In the genomic region with DNA sequence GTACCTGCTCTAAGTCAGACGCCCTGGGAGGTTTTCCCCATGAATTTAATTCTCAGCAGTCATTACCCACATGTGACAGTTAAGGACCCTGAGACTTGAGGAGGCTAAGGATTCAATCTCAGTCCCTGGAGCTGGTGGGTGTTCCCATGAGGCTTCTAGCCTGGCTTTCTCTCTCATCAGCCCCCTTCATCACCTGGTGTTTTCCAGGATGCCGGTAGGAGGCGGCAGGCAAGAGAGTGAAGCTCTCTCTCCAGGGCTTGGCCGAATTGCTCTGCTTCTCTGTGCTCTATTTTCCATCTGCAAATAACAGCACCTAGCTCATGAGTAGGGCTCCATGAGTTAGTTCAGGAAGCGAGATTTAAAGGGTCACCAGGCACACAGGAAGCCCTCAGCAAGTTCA, we compare ENCODE assay signal across 22 cellular contexts.
DNase-seq lines count a peak whose midpoint lies in the region; ATAC-seq and TF ChIP-seq lines count a peak whose summit lies in the region.
"Had no signal": no experiment of that assay in that cellular context is flagged by ENCODE, and none has a peak within 500 bp of the region (broad histone marks: within the 10 kb centered on the region; RNA-seq: fewer than 3 reads in every experiment).

No MANE protein-coding gene starts in this region.

- H3K27ac ChIP-seq in 22Rv1 (no peak overlapping the region), BLaER1 (no peak overlapping the region)
- H3K27ac ChIP-seq: GM23248, HL-60, RWPE1 had no signal

- ATAC-seq in WTC11 (peak; percentile 67), HG02623 (IDR thresholded peaks at IDR 0.05; ENCODE audit: unreplicated experiment) (no peak), GM18517 (IDR thresholded peaks at IDR 0.05; ENCODE audit: unreplicated experiment) (no peak)

- POLR2A ChIA-PET in WTC11 (lab: Charles Lee): no interaction called here

- CTCF ChIA-PET in WTC11 (lab: Charles Lee): interaction anchor here (0.7 to 2.3 kb wide), 12 partner anchors 9 to 670 kb away, joined by 3 to 13 read pairs (median 4); no protein-coding TSS in a partner anchor

- no peak overlapping the region for H3K9ac ChIP-seq in BLaER1
- H3K9ac ChIP-seq: GM23248 had no signal

- peaks cover 8% of the 10 kb centered on the region for H3K4me1 ChIP-seq in BLaER1

- no peak for DNase-seq in WTC11 (ENCODE audit: low spot score)
- DNase-seq in iPS-NIHi7 (ENCODE audit: extremely low spot score): peak; percentile 42
- DNase-seq in NCI-H2029 (lab: John Stamatoyannopoulos, UW): no peak
- DNase-seq: DMS153, GM23248, HCEC 1CT, Karpas-422, NCI-H1092, NCI-H1436 treated with DMSO at 0.1 percent for 48 hours, NCI-H187 treated with DMSO at 0.1 percent for 48 hours, NCI-H2107, NCI-H226, NCI-H510A, NCI-H69, SHP77, T-helper 1 cell had no signal

- no peak overlapping the region for H3K4me3 Mint-ChIP-seq in WTC11

- peaks cover 10% of the 10 kb centered on the region for H3K9me3 Mint-ChIP-seq in WTC11

- no peaks in the 10 kb centered on the region for H3K36me3 ChIP-seq in BLaER1

- H3K4me3 ChIP-seq in BLaER1: no peak overlapping the region
- H3K4me3 ChIP-seq: GM23248 had no signal

- H3K9me3 ChIP-seq in BLaER1: peaks cover 13% of the 10 kb centered on the region

- H3K4me1 Mint-ChIP-seq in WTC11: peaks cover 25% of the 10 kb centered on the region

- H3K36me3 Mint-ChIP-seq in WTC11: peaks cover 6% of the 10 kb centered on the region

- no peaks in the 10 kb centered on the region for H3K27me3 ChIP-seq in BLaER1

- H3K27ac Mint-ChIP-seq in WTC11: no peak overlapping the region

- H4K20me1 ChIP-seq in BLaER1: no peaks in the 10 kb centered on the region

- peak; percentile 12; the same call in 1 of the 2 replicates for TF ChIP-seq CTCF in 22Rv1 (IDR thresholded peaks at IDR 0.05)
- no peak for TF ChIP-seq CTCF in WTC11 (IDR thresholded peaks at IDR 0.05)

- H3K27me3 Mint-ChIP-seq in WTC11 (ENCODE audit: low read depth): no peaks in the 10 kb centered on the region; the same call in 1 of the 2 replicates

- H3K4me2 ChIP-seq in BLaER1: peak overlapping the region; percentile 23

TF ChIP-seq in WTC11, 78 proteins besides CTCF, POLR2A, EP300 and RAD21:
- TF ChIP-seq MYBL2 (CRISPR knock-in tag; IDR thresholded peaks at IDR 0.05) (no peak), ZNF423 (CRISPR knock-in tag; IDR thresholded peaks at IDR 0.05) (no peak), ZNF416 (CRISPR knock-in tag; IDR thresholded peaks at IDR 0.05) (no peak), SMAD4 (CRISPR knock-in tag; IDR thresholded peaks at IDR 0.05) (no peak), TEAD4 (CRISPR knock-in tag; IDR thresholded peaks at IDR 0.05) (no peak), JAZF1 (CRISPR knock-in tag; IDR thresholded peaks at IDR 0.05) (no peak), SOX15 (CRISPR knock-in tag; IDR thresholded peaks at IDR 0.05) (no peak), ATF1 (CRISPR knock-in tag; IDR thresholded peaks at IDR 0.05) (no peak), ZNF263 (CRISPR knock-in tag; IDR thresholded peaks at IDR 0.05; ENCODE audit: low read depth) (no peak)
- TF ChIP-seq, protein P1, sequence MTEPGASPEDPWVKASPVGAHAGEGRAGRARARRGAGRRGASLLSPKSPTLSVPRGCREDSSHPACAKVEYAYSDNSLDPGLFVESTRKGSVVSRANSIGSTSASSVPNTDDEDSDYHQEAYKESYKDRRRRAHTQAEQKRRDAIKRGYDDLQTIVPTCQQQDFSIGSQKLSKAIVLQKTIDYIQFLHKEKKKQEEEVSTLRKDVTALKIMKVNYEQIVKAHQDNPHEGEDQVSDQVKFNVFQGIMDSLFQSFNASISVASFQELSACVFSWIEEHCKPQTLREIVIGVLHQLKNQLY (CRISPR knock-in tag; IDR thresholded peaks at IDR 0.05): no peak
- TF ChIP-seq, protein P2, sequence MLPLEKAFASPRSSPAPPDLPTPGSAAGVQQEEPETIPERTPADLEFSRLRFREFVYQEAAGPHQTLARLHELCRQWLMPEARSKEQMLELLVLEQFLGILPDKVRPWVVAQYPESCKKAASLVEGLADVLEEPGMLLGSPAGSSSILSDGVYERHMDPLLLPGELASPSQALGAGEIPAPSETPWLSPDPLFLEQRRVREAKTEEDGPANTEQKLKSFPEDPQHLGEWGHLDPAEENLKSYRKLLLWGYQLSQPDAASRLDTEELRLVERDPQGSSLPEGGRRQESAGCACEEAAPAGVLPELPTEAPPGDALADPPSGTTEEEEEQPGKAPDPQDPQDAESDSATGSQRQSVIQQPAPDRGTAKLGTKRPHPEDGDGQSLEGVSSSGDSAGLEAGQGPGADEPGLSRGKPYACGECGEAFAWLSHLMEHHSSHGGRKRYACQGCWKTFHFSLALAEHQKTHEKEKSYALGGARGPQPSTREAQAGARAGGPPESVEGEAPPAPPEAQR (CRISPR knock-in tag; IDR thresholded peaks at IDR 0.05): no peak
- TF ChIP-seq, protein P3, sequence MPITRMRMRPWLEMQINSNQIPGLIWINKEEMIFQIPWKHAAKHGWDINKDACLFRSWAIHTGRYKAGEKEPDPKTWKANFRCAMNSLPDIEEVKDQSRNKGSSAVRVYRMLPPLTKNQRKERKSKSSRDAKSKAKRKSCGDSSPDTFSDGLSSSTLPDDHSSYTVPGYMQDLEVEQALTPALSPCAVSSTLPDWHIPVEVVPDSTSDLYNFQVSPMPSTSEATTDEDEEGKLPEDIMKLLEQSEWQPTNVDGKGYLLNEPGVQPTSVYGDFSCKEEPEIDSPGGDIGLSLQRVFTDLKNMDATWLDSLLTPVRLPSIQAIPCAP (CRISPR knock-in tag; IDR thresholded peaks at IDR 0.05): no peak
- TF ChIP-seq, protein P4, sequence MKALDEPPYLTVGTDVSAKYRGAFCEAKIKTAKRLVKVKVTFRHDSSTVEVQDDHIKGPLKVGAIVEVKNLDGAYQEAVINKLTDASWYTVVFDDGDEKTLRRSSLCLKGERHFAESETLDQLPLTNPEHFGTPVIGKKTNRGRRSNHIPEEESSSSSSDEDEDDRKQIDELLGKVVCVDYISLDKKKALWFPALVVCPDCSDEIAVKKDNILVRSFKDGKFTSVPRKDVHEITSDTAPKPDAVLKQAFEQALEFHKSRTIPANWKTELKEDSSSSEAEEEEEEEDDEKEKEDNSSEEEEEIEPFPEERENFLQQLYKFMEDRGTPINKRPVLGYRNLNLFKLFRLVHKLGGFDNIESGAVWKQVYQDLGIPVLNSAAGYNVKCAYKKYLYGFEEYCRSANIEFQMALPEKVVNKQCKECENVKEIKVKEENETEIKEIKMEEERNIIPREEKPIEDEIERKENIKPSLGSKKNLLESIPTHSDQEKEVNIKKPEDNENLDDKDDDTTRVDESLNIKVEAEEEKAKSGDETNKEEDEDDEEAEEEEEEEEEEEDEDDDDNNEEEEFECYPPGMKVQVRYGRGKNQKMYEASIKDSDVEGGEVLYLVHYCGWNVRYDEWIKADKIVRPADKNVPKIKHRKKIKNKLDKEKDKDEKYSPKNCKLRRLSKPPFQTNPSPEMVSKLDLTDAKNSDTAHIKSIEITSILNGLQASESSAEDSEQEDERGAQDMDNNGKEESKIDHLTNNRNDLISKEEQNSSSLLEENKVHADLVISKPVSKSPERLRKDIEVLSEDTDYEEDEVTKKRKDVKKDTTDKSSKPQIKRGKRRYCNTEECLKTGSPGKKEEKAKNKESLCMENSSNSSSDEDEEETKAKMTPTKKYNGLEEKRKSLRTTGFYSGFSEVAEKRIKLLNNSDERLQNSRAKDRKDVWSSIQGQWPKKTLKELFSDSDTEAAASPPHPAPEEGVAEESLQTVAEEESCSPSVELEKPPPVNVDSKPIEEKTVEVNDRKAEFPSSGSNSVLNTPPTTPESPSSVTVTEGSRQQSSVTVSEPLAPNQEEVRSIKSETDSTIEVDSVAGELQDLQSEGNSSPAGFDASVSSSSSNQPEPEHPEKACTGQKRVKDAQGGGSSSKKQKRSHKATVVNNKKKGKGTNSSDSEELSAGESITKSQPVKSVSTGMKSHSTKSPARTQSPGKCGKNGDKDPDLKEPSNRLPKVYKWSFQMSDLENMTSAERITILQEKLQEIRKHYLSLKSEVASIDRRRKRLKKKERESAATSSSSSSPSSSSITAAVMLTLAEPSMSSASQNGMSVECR (CRISPR knock-in tag; IDR thresholded peaks at IDR 0.05; ENCODE audit: borderline replicate concordance): no peak
